In genomic region chr1:180215856-180216625, GRCh38 we compare ENCODE assay signal across 23 cellular contexts. TPM values are rescaled to one million over a fixed set of nuclear protein-coding genes. Genes with fewer than 3 reads are reported as not detected.
"Had no signal": no experiment of that assay in that cellular context is flagged by ENCODE, and none has a peak within 500 bp of the region (broad histone marks: within the 10 kb centered on the region; RNA-seq: fewer than 3 reads in every experiment).

No MANE protein-coding gene starts in this region.

- H3K4me2 ChIP-seq: neural progenitor cell had no signal

- H3K9me3 ChIP-seq: lower lobe of right lung, prostate gland, stomach, suprapubic skin, transverse colon, uterus had no signal

- H3K9ac ChIP-seq: neural progenitor cell had no signal

- H3K36me3 Mint-ChIP-seq: brain; naive thymus-derived CD8-positive, alpha-beta T cell; neural progenitor cell had no signal

- H3K4me3 Mint-ChIP-seq: activated CD8-positive, alpha-beta T cell treated with anti-CD3 and anti-CD28 coated beads for 36 hours; activated naive CD4-positive, alpha-beta T cell treated with anti-CD3 and anti-CD28 coated beads for 36 hours; activated T-cell treated with anti-CD3 and anti-CD28 coated beads, Interleukin-2, amount 50 U/mL, for 4 hours; brain; naive thymus-derived CD8-positive, alpha-beta T cell; neural progenitor cell had no signal

- H3K27ac ChIP-seq: epithelial cell of prostate, lower lobe of right lung, neural progenitor cell, prostate gland, stomach, suprapubic skin, transverse colon, uterus had no signal

- ATAC-seq: activated CD8-positive, alpha-beta T cell treated with anti-CD3 and anti-CD28 coated beads for 36 hours; activated T-cell treated with anti-CD3 and anti-CD28 coated beads, Interleukin-2, amount 50 U/mL, for 4 hours; lower lobe of right lung; naive thymus-derived CD8-positive, alpha-beta T cell had no signal

- DNase-seq: activated CD4-positive, alpha-beta T cell treated with anti-CD3 and anti-CD28 coated beads for 4 hours; activated CD4-positive, CD25-positive, alpha-beta regulatory T cell; activated CD8-positive, alpha-beta T cell treated with anti-CD3 and anti-CD28 coated beads for 36 hours; activated naive CD4-positive, alpha-beta T cell treated with anti-CD3 and anti-CD28 coated beads for 36 hours; activated T-cell treated with anti-CD3 and anti-CD28 coated beads, Interleukin-2, amount 50 U/mL, for 4 hours; foreskin fibroblast; kidney; mesendoderm; naive thymus-derived CD8-positive, alpha-beta T cell; stimulated activated CD4-positive, alpha-beta T cell treated with anti-CD3 and anti-CD28 coated beads, Interleukin-12 subunit alpha, Interleukin-12 subunit beta, amount 100 ng/mL, for 4 hours; stomach; T-helper 9 cell; transverse colon; uterus had no signal

- H3K9me3 Mint-ChIP-seq: activated CD8-positive, alpha-beta T cell treated with anti-CD3 and anti-CD28 coated beads for 36 hours; activated naive CD4-positive, alpha-beta T cell treated with anti-CD3 and anti-CD28 coated beads for 36 hours; activated T-cell treated with anti-CD3 and anti-CD28 coated beads, Interleukin-2, amount 50 U/mL, for 4 hours; activated T-helper 2 cell treated with anti-CD3 and anti-CD28 coated beads, Interferon-gamma antibody, Interleukin-2, Interleukin-4, amounts not matched to agents 10 μg/mL and 5 μg/mL and 100 μg/mL, durations not matched to agents 14 hours and 24 hours and 36 hours; naive thymus-derived CD8-positive, alpha-beta T cell had no signal

- H3K4me1 Mint-ChIP-seq: brain, neural progenitor cell had no signal

- H3K27me3 ChIP-seq: neural progenitor cell, uterus had no signal

- H3K4me1 ChIP-seq: lower lobe of right lung, neural progenitor cell, prostate gland, stomach, suprapubic skin, transverse colon, uterus had no signal

- FAIRE-seq: kidney had no signal

- H3K27ac Mint-ChIP-seq: activated CD8-positive, alpha-beta T cell treated with anti-CD3 and anti-CD28 coated beads for 36 hours; activated naive CD4-positive, alpha-beta T cell treated with anti-CD3 and anti-CD28 coated beads for 36 hours; activated T-helper 2 cell treated with anti-CD3 and anti-CD28 coated beads, Interferon-gamma antibody, Interleukin-2, Interleukin-4, amounts not matched to agents 10 μg/mL and 5 μg/mL and 100 μg/mL, durations not matched to agents 14 hours and 24 hours and 36 hours; brain; neural progenitor cell had no signal

- H2AFZ ChIP-seq: neural progenitor cell had no signal

- H3K4me3 ChIP-seq: lower lobe of right lung, neural progenitor cell, prostate gland, stomach, suprapubic skin, transverse colon, uterus had no signal

- H3K36me3 ChIP-seq: lower lobe of right lung, neural progenitor cell, prostate gland, stomach, suprapubic skin, transverse colon, uterus had no signal

RNA-seq across cellular contexts. Expression of gene LHX4, which starts 14.0 kb away (rescaled TPM):
- total RNA-seq: activated CD8-positive, alpha-beta T cell treated with anti-CD3 and anti-CD28 coated beads for 36 hours; activated naive CD4-positive, alpha-beta T cell treated with anti-CD3 and anti-CD28 coated beads for 36 hours; activated T-helper 2 cell treated with anti-CD3 and anti-CD28 coated beads, Interferon-gamma antibody, Interleukin-2, Interleukin-4, amounts not matched to agents 10 μg/mL and 5 μg/mL and 100 μg/mL, durations not matched to agents 14 hours and 24 hours and 36 hours; kidney; lower lobe of right lung; naive thymus-derived CD8-positive, alpha-beta T cell; prostate gland; skeletal muscle tissue; T-helper 1 cell treated with Interleukin-12 subunit alpha and Interleukin-12 subunit beta and Interleukin-4 antibody, amounts not matched to agents 30 ng/mL and 1 ng/mL, for 36 hours; uterus had no signal
